2 cellular contexts compared by ENCODE assay signal in genomic region chr13:50812242-50812641, GRCh38.
TF ChIP-seq lines count a peak whose summit lies in the region.

No MANE protein-coding gene starts in this region.

TF ChIP-seq in IMR-90, 13 proteins besides CTCF, POLR2A, EP300 and RAD21:
- peak; percentile 38 for TF ChIP-seq MAFK (IDR thresholded peaks at IDR 0.05; ENCODE audit: low read depth, low read length)
- no peak for TF ChIP-seq USF2 (IDR thresholded peaks at IDR 0.05; ENCODE audit: low read depth, low read length)

TF ChIP-seq in GM23338, 12 proteins besides CTCF, POLR2A, EP300 and RAD21:
- no peak for TF ChIP-seq EZH2 (IDR thresholded peaks at IDR 0.05; ENCODE audit: low read depth, unreplicated experiment)
- no peak for TF ChIP-seq ZNF114 (CRISPR knock-in tag; IDR thresholded peaks at IDR 0.05)
- no peak for TF ChIP-seq ETS1 (IDR thresholded peaks at IDR 0.05)
- TF ChIP-seq EZH2phosphoT487 (IDR thresholded peaks at IDR 0.05; ENCODE audit: unreplicated experiment), result no peak
